Comparison of ENCODE assay signal across 11 cellular contexts in the genomic region with DNA sequence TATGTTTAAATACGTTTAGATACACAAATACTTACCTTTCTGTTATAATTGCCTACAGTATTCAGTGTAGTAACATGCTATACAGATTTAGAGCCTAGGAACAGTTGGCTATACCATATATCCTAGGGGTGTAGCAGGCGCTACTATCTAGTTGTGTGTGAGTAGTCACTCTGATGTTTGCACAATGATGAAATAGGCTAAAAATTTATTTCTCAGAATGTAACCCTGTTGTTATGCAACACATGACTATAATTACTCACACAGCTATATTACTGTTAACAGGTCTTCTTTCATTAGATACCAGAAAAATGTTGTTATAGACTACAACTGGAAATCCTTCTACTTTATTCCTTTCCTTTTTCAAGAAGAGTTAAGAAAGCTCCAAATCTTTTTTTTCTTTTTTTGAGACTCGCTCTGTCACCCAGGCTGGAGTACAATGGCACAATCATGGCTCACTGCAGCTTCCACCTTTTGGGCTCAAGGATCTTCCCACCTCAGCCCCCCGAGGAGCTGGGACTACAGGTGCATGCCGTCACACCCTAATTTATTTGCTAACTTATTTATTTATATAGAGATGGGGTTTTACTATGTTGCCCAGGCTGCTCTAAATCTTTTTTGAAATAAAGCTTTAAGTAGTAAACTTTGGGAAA. TPM values are rescaled to one million over a fixed set of nuclear protein-coding genes. Genes with fewer than 3 reads are reported as not detected.
A peak's percentile ranks its signal among the peaks of the same experiment; 100 is the strongest.
DNase-seq lines count a peak whose midpoint lies in the region; ATAC-seq and TF ChIP-seq lines count a peak whose summit lies in the region.
"Had no signal": no experiment of that assay in that cellular context is flagged by ENCODE, and none has a peak within 500 bp of the region (broad histone marks: within the 10 kb centered on the region; RNA-seq: fewer than 3 reads in every experiment).

No MANE protein-coding gene starts in this region.

- H3K4me3 ChIP-seq in ACC112 (ENCODE audit: low read depth, low read length) (no peak overlapping the region), astrocyte of the spinal cord (ENCODE audit: low read depth, low read length) (no peak overlapping the region), Karpas-422 (ENCODE audit: low read length) (no peak overlapping the region), sigmoid colon (no peak overlapping the region)
- H3K4me3 ChIP-seq: GM12878 had no signal

- intact Hi-C loops in sigmoid colon (cut with DNase I) = no loop called here

- DNase-seq in HS-5 (ENCODE audit: low read depth) (peak; percentile 70), astrocyte of the spinal cord (ENCODE audit: low read depth, low spot score) (peak; percentile 50), left lobe of liver (ENCODE audit: low spot score) (no peak), Karpas-422 (no peak), sigmoid colon (no peak)
- DNase-seq: activated T-cell treated with anti-CD3 and anti-CD28 coated beads, Interleukin-2, amount 50 U/mL, for 48 hours; CD4-positive, CD25-positive, alpha-beta regulatory T cell had no signal

- TF ChIP-seq CTCF in astrocyte of the spinal cord (IDR thresholded peaks at IDR 0.05; ENCODE audit: low read depth, low read length) (no peak), sigmoid colon (IDR thresholded peaks at IDR 0.05) (no peak)

- H2AFZ ChIP-seq in ACC112 (ENCODE audit: low read length, unreplicated experiment) = no peak overlapping the region
- no peak overlapping the region for H2AFZ ChIP-seq in Karpas-422 (ENCODE audit: low read length)

- ATAC-seq in left lobe of liver (peak; percentile 74), HG03280 (IDR thresholded peaks at IDR 0.05; ENCODE audit: unreplicated experiment) (no peak), HG03108 (IDR thresholded peaks at IDR 0.05; ENCODE audit: unreplicated experiment) (no peak)
- ATAC-seq: GM12878 had no signal

- H3K79me2 ChIP-seq in ACC112 (ENCODE audit: control insufficient read depth, insufficient read depth, low read length, unreplicated experiment) (no peaks in the 10 kb centered on the region), Karpas-422 (ENCODE audit: low read length) (peaks cover 7% of the 10 kb centered on the region)

- WGBS in sigmoid colon, 2 donors = 83 to 92% methylated on average over 5 of the region's 5 CpGs

- H3K4me2 ChIP-seq in Karpas-422 (ENCODE audit: low read depth, low read length, poor library complexity, severe bottlenecking) = no peak overlapping the region

- no peak overlapping the region for H3K9ac ChIP-seq in Karpas-422 (ENCODE audit: low read length)

- no peaks in the 10 kb centered on the region for H4K20me1 ChIP-seq in Karpas-422 (ENCODE audit: insufficient read depth, low read depth, low read length)

- H3K9me3 ChIP-seq in Karpas-422 (ENCODE audit: low read length) (no peaks in the 10 kb centered on the region), sigmoid colon (no peaks in the 10 kb centered on the region)

- H3K27ac ChIP-seq in ACC112 (ENCODE audit: low read depth, low read length) = peak overlapping the region; percentile 35
- no peak overlapping the region for H3K27ac ChIP-seq in Karpas-422 (ENCODE audit: low read length)
- H3K27ac ChIP-seq in sigmoid colon = no peak overlapping the region

- in situ Hi-C loops in astrocyte of the spinal cord (cut with HindIII; ENCODE audit: low sequenced_read_pairs) = no loop called here

- no peak for TF ChIP-seq POLR2A in sigmoid colon (IDR thresholded peaks at IDR 0.05)

- TF ChIP-seq EP300 in sigmoid colon (IDR thresholded peaks at IDR 0.05) = no peak

- H3K4me1 ChIP-seq in ACC112 (ENCODE audit: control insufficient read depth, insufficient read depth, low read length, unreplicated experiment) (peaks cover 16% of the 10 kb centered on the region), Karpas-422 (ENCODE audit: low read length) (no peaks in the 10 kb centered on the region), sigmoid colon (no peaks in the 10 kb centered on the region)

- H3K36me3 ChIP-seq in ACC112 (ENCODE audit: insufficient read depth, low read length) = peaks cover 38% of the 10 kb centered on the region
- peaks cover 65% of the 10 kb centered on the region for H3K36me3 ChIP-seq in Karpas-422 (ENCODE audit: insufficient read depth, low read length)
- peaks cover 15 to 82% (median 24%) of the 10 kb centered on the region in 4 donors for H3K36me3 ChIP-seq in sigmoid colon

- H3K9me2 ChIP-seq in Karpas-422 (replicated peaks; ENCODE audit: insufficient read depth, low read length) = no peaks in the 10 kb centered on the region

- H3K27me3 ChIP-seq in ACC112 (ENCODE audit: insufficient read depth, low read length) = no peaks in the 10 kb centered on the region
- no peaks in the 10 kb centered on the region for H3K27me3 ChIP-seq in Karpas-422 (ENCODE audit: low read length)
- H3K27me3 ChIP-seq in sigmoid colon = no peaks in the 10 kb centered on the region

RNA-seq across cellular contexts. Expression of gene C2orf74, which starts 48.5 kb away (rescaled TPM):
- 13.5 TPM for total RNA-seq in left lobe of liver
- 7.6 and 21.4 TPM in 2 replicates for total RNA-seq in Karpas-422 (2014; rRNA removed; shearing (Covaris generic); ENCODE audit: low replicate concordance)
- total RNA-seq in sigmoid colon = 10 to 100 TPM; 18.6 to 59.2 (median 31.2) TPM
- 10 to 100 TPM in 2 of 3 donors, 1 to 10 TPM in 1; 4.4 to 18.6 (median 10.1) TPM for polyA plus RNA-seq in sigmoid colon

Comparison
In these comparisons a context has a peak if more than half of its experiments do, and no peak if none do; other contexts are left out.
1. DNase-seq: peak in HS-5 (single experiment) and astrocyte of the spinal cord (single experiment); none in left lobe of liver (single experiment), Karpas-422 (single experiment) and sigmoid colon (single experiment).